Comparison of ENCODE assay signal across 8 cellular contexts in the genomic region with DNA sequence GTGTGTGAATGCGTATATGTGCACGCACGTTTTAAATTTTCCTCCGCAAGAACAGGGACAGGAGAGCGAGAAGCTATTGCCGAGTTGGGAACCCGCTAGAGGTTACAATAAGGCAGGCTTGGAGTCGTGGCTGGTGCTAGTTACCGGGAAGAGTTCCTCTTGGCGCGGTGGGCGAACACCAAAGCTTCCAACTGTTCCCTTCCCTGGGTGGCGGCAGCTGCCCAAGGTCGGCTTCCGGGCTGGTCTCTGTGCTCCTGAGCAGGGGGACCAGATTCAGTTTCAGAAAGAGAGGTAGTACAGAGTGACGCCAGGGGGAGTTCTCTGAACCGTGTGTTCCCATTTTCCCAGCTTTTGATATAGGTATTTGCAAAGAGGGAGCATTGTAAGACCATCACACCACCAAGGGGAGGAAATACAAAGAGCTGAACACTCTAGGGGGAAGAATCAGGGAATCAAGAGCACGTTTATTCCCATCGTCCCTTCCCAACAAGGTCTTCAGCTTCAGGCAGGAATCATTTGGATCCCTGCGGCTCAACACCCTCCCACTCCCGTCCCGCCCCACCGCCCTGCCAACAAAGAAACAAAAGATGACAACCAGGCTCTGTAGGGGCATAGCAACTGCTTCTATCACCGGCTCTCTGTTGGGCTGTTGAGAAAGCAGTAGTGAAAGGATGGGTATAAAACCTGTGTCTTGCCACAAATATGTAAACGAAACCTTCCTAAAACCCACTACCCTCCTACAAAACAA.
DNase-seq lines count a peak whose midpoint lies in the region; ATAC-seq and TF ChIP-seq lines count a peak whose summit lies in the region.

No MANE protein-coding gene starts in this region.

- TF ChIP-seq CTCF in GM23338 (conservative IDR thresholded peaks at IDR 0.05; ENCODE audit: low read depth in 2 of 2): peak; percentile 4 to 37; a peak in 3 of 4 replicates
- no peak for TF ChIP-seq CTCF in RWPE2 (IDR thresholded peaks at IDR 0.05; ENCODE audit: poor library complexity, severe bottlenecking)

- peaks cover 25% of the 10 kb centered on the region for H3K27me3 ChIP-seq in GM23338 (ENCODE audit: insufficient read depth)
- peaks cover 40% of the 10 kb centered on the region for H3K27me3 ChIP-seq in RWPE2 (ENCODE audit: insufficient read depth, poor library complexity, severe bottlenecking)

- intact Hi-C loops in sciatic nerve (cut with DNase I): no loop called here
- intact Hi-C loops in posterior vena cava (cut with DNase I): no loop called here

- CTCF ChIA-PET in HEK293T (lab: Yijun Ruan, JAX): no interaction called here

- no peaks in the 10 kb centered on the region for H3K79me2 ChIP-seq in GM23338 (replicated peaks; ENCODE audit: insufficient read depth)

- H3K4me1 Mint-ChIP-seq in GM23338: peaks cover 17% of the 10 kb centered on the region

- no peaks in the 10 kb centered on the region for H3K9me3 ChIP-seq in RWPE2 (ENCODE audit: severe bottlenecking)

- H3K27ac Mint-ChIP-seq in GM23338: peak overlapping the region; percentile 81

- H2AFZ ChIP-seq in GM23338: no peak overlapping the region

- ATAC-seq in GM23338 (peak; percentile 27), RWPE2 (ENCODE audit: low read depth) (peak; percentile 28; the same call in 1 of the 3 replicates), sciatic nerve (peak; percentile 11), GM21529 (IDR thresholded peaks at IDR 0.05; ENCODE audit: unreplicated experiment) (no peak), GM19351 (IDR thresholded peaks at IDR 0.05; ENCODE audit: unreplicated experiment) (no peak)

- H3K27ac ChIP-seq in GM23338 (ENCODE audit: low read depth): peak overlapping the region; percentile 82
- H3K27ac ChIP-seq in RWPE2 (ENCODE audit: poor library complexity, severe bottlenecking): no peak overlapping the region

- H3K9me2 ChIP-seq in GM23338 (ENCODE audit: insufficient read depth): no peaks in the 10 kb centered on the region

- H3K4me3 ChIP-seq in GM23338: peak overlapping the region; percentile 65
- no peak overlapping the region for H3K4me3 ChIP-seq in RWPE2 (ENCODE audit: severe bottlenecking)

- H3F3A ChIP-seq in GM23338 (replicated peaks; ENCODE audit: low read depth): no peaks in the 10 kb centered on the region

- DNase-seq in GM23338 (ENCODE audit: low spot score): peak; percentile 64
- DNase-seq in RWPE2 (ENCODE audit: low spot score): no peak
- peak; percentile 22 for DNase-seq in glomerular visceral epithelial cell (ENCODE audit: extremely low spot score)
- no peak for DNase-seq in sciatic nerve (ENCODE audit: low spot score)
- no peak for DNase-seq in HEK293T (ENCODE audit: extremely low spot score)
- no peak for DNase-seq in posterior vena cava (ENCODE audit: low spot score)

- H3K9me3 Mint-ChIP-seq in GM23338: no peaks in the 10 kb centered on the region

- POLR2A ChIA-PET in HEK293T (lab: Yijun Ruan, JAX): no interaction called here

- peak overlapping the region; percentile 84 for H3K4me3 Mint-ChIP-seq in GM23338

- peaks cover 22% of the 10 kb centered on the region for H3K27me3 Mint-ChIP-seq in GM23338 (ENCODE audit: insufficient read depth, low read depth, poor library complexity)

- no peaks in the 10 kb centered on the region for H3K36me3 Mint-ChIP-seq in GM23338 (ENCODE audit: low read depth)

- H3K4me2 ChIP-seq in GM23338: peak overlapping the region; percentile 83

- H3K4me1 ChIP-seq in GM23338 (ENCODE audit: insufficient read depth) (peaks cover 29% of the 10 kb centered on the region), RWPE2 (ENCODE audit: insufficient read depth, poor library complexity, severe bottlenecking) (no peaks in the 10 kb centered on the region)

- no peaks in the 10 kb centered on the region for H4K20me1 ChIP-seq in GM23338 (replicated peaks; ENCODE audit: insufficient read depth)

- H3K36me3 ChIP-seq in GM23338 (ENCODE audit: insufficient read depth) (no peaks in the 10 kb centered on the region), RWPE2 (ENCODE audit: low read depth) (no peaks in the 10 kb centered on the region)

TF ChIP-seq in GM23338, 12 proteins besides CTCF, POLR2A, EP300 and RAD21:
- TF ChIP-seq CREB1 (CRISPR knock-in tag; IDR thresholded peaks at IDR 0.05; ENCODE audit: low read depth): no peak
- TF ChIP-seq, protein P1, sequence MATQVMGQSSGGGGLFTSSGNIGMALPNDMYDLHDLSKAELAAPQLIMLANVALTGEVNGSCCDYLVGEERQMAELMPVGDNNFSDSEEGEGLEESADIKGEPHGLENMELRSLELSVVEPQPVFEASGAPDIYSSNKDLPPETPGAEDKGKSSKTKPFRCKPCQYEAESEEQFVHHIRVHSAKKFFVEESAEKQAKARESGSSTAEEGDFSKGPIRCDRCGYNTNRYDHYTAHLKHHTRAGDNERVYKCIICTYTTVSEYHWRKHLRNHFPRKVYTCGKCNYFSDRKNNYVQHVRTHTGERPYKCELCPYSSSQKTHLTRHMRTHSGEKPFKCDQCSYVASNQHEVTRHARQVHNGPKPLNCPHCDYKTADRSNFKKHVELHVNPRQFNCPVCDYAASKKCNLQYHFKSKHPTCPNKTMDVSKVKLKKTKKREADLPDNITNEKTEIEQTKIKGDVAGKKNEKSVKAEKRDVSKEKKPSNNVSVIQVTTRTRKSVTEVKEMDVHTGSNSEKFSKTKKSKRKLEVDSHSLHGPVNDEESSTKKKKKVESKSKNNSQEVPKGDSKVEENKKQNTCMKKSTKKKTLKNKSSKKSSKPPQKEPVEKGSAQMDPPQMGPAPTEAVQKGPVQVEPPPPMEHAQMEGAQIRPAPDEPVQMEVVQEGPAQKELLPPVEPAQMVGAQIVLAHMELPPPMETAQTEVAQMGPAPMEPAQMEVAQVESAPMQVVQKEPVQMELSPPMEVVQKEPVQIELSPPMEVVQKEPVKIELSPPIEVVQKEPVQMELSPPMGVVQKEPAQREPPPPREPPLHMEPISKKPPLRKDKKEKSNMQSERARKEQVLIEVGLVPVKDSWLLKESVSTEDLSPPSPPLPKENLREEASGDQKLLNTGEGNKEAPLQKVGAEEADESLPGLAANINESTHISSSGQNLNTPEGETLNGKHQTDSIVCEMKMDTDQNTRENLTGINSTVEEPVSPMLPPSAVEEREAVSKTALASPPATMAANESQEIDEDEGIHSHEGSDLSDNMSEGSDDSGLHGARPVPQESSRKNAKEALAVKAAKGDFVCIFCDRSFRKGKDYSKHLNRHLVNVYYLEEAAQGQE (IDR thresholded peaks at IDR 0.05; ENCODE audit: unreplicated experiment): no peak
- no peak for TF ChIP-seq EZH2 (IDR thresholded peaks at IDR 0.05; ENCODE audit: low read depth, unreplicated experiment)
- TF ChIP-seq ZNF331 (CRISPR knock-in tag; IDR thresholded peaks at IDR 0.05; ENCODE audit: low read depth): no peak

TF ChIP-seq in HEK293T, 16 proteins besides CTCF, POLR2A, EP300 and RAD21:
- no peak for TF ChIP-seq FOXA1 (IDR thresholded peaks at IDR 0.05)
- no peak for TF ChIP-seq LEF1 (IDR thresholded peaks at IDR 0.05; ENCODE audit: borderline replicate concordance)
- no peak for TF ChIP-seq SP1 (IDR thresholded peaks at IDR 0.05)
- no peak for TF ChIP-seq L3MBTL2 (conservative IDR thresholded peaks at IDR 0.05)
- no peak for TF ChIP-seq ARNT (IDR thresholded peaks at IDR 0.05)
- TF ChIP-seq FOXM1 (IDR thresholded peaks at IDR 0.05; ENCODE audit: borderline replicate concordance): no peak
- TF ChIP-seq ELF4 (IDR thresholded peaks at IDR 0.05): no peak
- TF ChIP-seq NFRKB (IDR thresholded peaks at IDR 0.05): no peak
- no peak for TF ChIP-seq HDGF (IDR thresholded peaks at IDR 0.05; ENCODE audit: borderline replicate concordance)
- no peak for TF ChIP-seq ZNF384 (IDR thresholded peaks at IDR 0.05)
- no peak for TF ChIP-seq CTBP1 (IDR thresholded peaks at IDR 0.05; ENCODE audit: borderline replicate concordance)
- TF ChIP-seq PKNOX1 (IDR thresholded peaks at IDR 0.05): no peak
- TF ChIP-seq TARDBP (IDR thresholded peaks at IDR 0.05): no peak
- TF ChIP-seq BHLHE40 (IDR thresholded peaks at IDR 0.05; ENCODE audit: borderline replicate concordance): no peak
- no peak for TF ChIP-seq FOXK2 (IDR thresholded peaks at IDR 0.05)
- no peak for TF ChIP-seq SUZ12 (IDR thresholded peaks at IDR 0.05)

Comparison
In these comparisons a context has a peak if more than half of its experiments do, and no peak if none do; other contexts are left out.
1. ATAC-seq: peak in GM23338 (single experiment), RWPE2 (single experiment) and sciatic nerve (single experiment); none in GM21529 (single experiment) and GM19351 (single experiment).
2. DNase-seq: peak in GM23338 (single experiment) and glomerular visceral epithelial cell (single experiment); none in RWPE2 (single experiment), sciatic nerve (single experiment), HEK293T (single experiment) and posterior vena cava (single experiment).